Comparison of ENCODE assay signal across 8 cellular contexts in genomic region chr6:14455942-14456648, GRCh38.
"Had no signal": no experiment of that assay in that cellular context is flagged by ENCODE, and none has a peak within 500 bp of the region (broad histone marks: within the 10 kb centered on the region; RNA-seq: fewer than 3 reads in every experiment).

No MANE protein-coding gene starts in this region.

- ATAC-seq: left lung had no signal

- DNase-seq: activated CD4-positive, alpha-beta T cell treated with anti-CD3 and anti-CD28 coated beads for 48 hours; activated gamma-delta T cell treated with Interleukin-2 at 50 U/mL for 16 hours; effector CD4-positive, alpha-beta T cell; heart left ventricle; left lung; stimulated activated CD4-positive, alpha-beta T cell treated with anti-CD3 and anti-CD28 coated beads, Interleukin-12 subunit alpha, Interleukin-12 subunit beta, amount 100 ng/mL, for 4 hours; stimulated activated naive CD4-positive, alpha-beta T cell treated with Interleukin-2 at 50 U/mL for 16 hours; T-helper 1 cell had no signal
